Comparison of ENCODE assay signal across 12 cellular contexts in the genomic region with DNA sequence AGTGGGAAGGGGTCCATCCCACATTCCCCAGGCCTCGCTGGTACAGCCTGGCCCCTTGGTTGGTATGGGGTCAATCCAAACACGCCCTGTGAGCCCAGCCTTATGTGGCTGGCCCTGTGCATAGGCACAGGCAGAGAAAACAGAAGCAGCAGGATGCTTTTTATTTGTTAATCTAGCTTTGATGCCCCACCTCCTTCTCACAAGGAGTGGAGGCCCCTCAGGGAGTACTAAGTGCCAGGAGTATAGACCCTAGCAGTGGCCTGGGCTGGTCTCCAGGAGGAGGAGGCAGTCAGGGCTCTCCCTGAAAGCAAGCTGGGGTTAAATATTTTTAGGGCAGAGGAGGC. TPM values are rescaled to one million over a fixed set of nuclear protein-coding genes. Genes with fewer than 3 reads are reported as not detected.
DNase-seq lines count a peak whose midpoint lies in the region; ATAC-seq, FAIRE-seq and TF ChIP-seq lines count a peak whose summit lies in the region.
"Had no signal": no experiment of that assay in that cellular context is flagged by ENCODE, and none has a peak within 500 bp of the region (broad histone marks: within the 10 kb centered on the region; RNA-seq: fewer than 3 reads in every experiment).

No MANE protein-coding gene starts in this region.

- TF ChIP-seq CTCF in H9 (conservative IDR thresholded peaks at IDR 0.05), result no peak
- TF ChIP-seq CTCF in WTC11 (IDR thresholded peaks at IDR 0.05), result no peak

- H4K20me1 ChIP-seq in BLaER1, result no peaks in the 10 kb centered on the region
- H4K20me1 ChIP-seq in H9 (ENCODE audit: control insufficient read depth, insufficient read depth, insufficient read length), result no peaks in the 10 kb centered on the region

- CTCF ChIA-PET in WTC11 (lab: Charles Lee), result interaction anchor here (0.8 to 4.6 kb wide), 16 partner anchors 8 to 676 kb away, joined by 3 to 68 read pairs (median 4); a partner anchor contains a TSS

- no peak overlapping the region for H2BK15ac ChIP-seq in H9 (ENCODE audit: low read depth, low read length)

- H3K4me3 ChIP-seq in BLaER1, result no peak overlapping the region
- H3K4me3 ChIP-seq: skin epidermis had no signal

- no peak overlapping the region for H2AFZ ChIP-seq in H9 (ENCODE audit: low read length)

- H3K27me3 ChIP-seq in BLaER1 (no peaks in the 10 kb centered on the region), H9 (ENCODE audit: insufficient read depth, low read length) (peaks cover 5% of the 10 kb centered on the region; the same call in 1 of the 2 replicates)
- H3K27me3 ChIP-seq: BE2C had no signal

- H3K27ac Mint-ChIP-seq in H9, result peak overlapping the region in 2 of 3 experiments; percentile 44 to 66; a peak in 2 of 7 replicates
- H3K27ac Mint-ChIP-seq in WTC11, result 0 out of 2 replicates have a peak overlapping the region, but pooled peaks have one; percentile 63
- peak overlapping the region; percentile 83 to 91 (median 90) for H3K27ac Mint-ChIP-seq in immature natural killer cell

- H3K4me2 ChIP-seq in BLaER1, result peak overlapping the region; percentile 59
- peak overlapping the region; percentile 7 for H3K4me2 ChIP-seq in H9 (ENCODE audit: insufficient read depth, insufficient read length, low read length)

- H3K18ac ChIP-seq in H9 (ENCODE audit: insufficient read length, low read depth, low read length), result no peak overlapping the region

- no peak overlapping the region for H3K14ac ChIP-seq in H9 (ENCODE audit: insufficient read depth, low read length)

- no peaks in the 10 kb centered on the region for H3K79me1 ChIP-seq in H9 (ENCODE audit: insufficient read depth, low read depth, low read length, poor library complexity, severe bottlenecking)

- DNase-seq in H9 (peak; percentile 71), WTC11 (ENCODE audit: low spot score) (peak; percentile 23), immature natural killer cell (no peak), SK-N-DZ (ENCODE audit: low spot score) (no peak), 8988T (no peak), HTR-8/SVneo (ENCODE audit: insufficient read length, low spot score) (no peak), cardiac septum (ENCODE audit: low spot score) (no peak)
- DNase-seq: NCI-H187 had no signal

- intact Hi-C loops in cardiac septum (cut with DNase I), result loop anchor here (2.0 to 5.0 kb wide), 2 partner anchors 41 to 192 kb away; no protein-coding TSS in a partner anchor

- peak; percentile 66 for ATAC-seq in WTC11

- no peak overlapping the region for H4K91ac ChIP-seq in H9 (ENCODE audit: insufficient read length, low read depth, low read length)

- WGBS in H9 (ENCODE audit: extremely low coverage, insufficient read length, low lambda C conversion rate), result no CpG with 5 or more reads among the region's 2 CpGs

- no peaks in the 10 kb centered on the region for H3K36me3 ChIP-seq in BLaER1
- H3K36me3 ChIP-seq: BE2C had no signal

- POLR2A ChIA-PET in WTC11 (lab: Charles Lee), result interaction anchor here (0.6 to 1.2 kb wide), 3 partner anchors 11 to 58 kb away, joined by 3 read pairs; no protein-coding TSS in a partner anchor

- no peak overlapping the region for H2BK20ac ChIP-seq in H9 (ENCODE audit: low read depth, low read length, poor library complexity, severe bottlenecking)

- H3K79me2 ChIP-seq in H9 (ENCODE audit: insufficient read depth, low read length), result no peaks in the 10 kb centered on the region

- no peak overlapping the region for H3K4ac ChIP-seq in H9 (ENCODE audit: low read depth, low read length)

- no peak for FAIRE-seq in HTR-8/SVneo (lab: Jason Lieb, UNC)

- H3K27me3 Mint-ChIP-seq in H9 (ENCODE audit: low read depth) (peaks cover 63% of the 10 kb centered on the region), WTC11 (ENCODE audit: low read depth) (peaks cover 60% of the 10 kb centered on the region), immature natural killer cell (ENCODE audit: low read depth in 3 of 3) (peaks cover 2 to 5% (median 4%) of the 10 kb centered on the region in 3 donors)

- H3K56ac ChIP-seq in H9 (ENCODE audit: insufficient read length, low read depth, low read length), result no peak overlapping the region

- H4K5ac ChIP-seq in H9 (ENCODE audit: insufficient read length, low read depth, low read length), result no peak overlapping the region

- H3K4me1 ChIP-seq in BLaER1 (peaks cover 71% of the 10 kb centered on the region), H9 (ENCODE audit: insufficient read depth, low read length) (no peaks in the 10 kb centered on the region)

- H3K4me3 Mint-ChIP-seq in H9 (peak overlapping the region in 1 of 2 experiments; percentile 63; a peak in 2 of 5 replicates), WTC11 (peak overlapping the region; percentile 40), immature natural killer cell (peak overlapping the region in 1 of 5 donors; percentile 2)
- H3K4me3 Mint-ChIP-seq: neural crest cell had no signal

- H2BK120ac ChIP-seq in H9 (ENCODE audit: low read depth, low read length, poor library complexity, severe bottlenecking), result no peak overlapping the region

- H2BK12ac ChIP-seq in H9 (ENCODE audit: insufficient read length, low read depth, low read length), result no peak overlapping the region

- H2AK5ac ChIP-seq in H9 (ENCODE audit: insufficient read length, low read length), result no peak overlapping the region

- H3K9me3 Mint-ChIP-seq in H9 (no peaks in the 10 kb centered on the region), WTC11 (no peaks in the 10 kb centered on the region), immature natural killer cell (no peaks in the 10 kb centered on the region)
- H3K9me3 Mint-ChIP-seq: neural crest cell had no signal

- H2BK5ac ChIP-seq in H9 (ENCODE audit: insufficient read length, low read length), result no peak overlapping the region

- no peak overlapping the region for H4K8ac ChIP-seq in H9 (replicated peaks; ENCODE audit: insufficient read length, low read depth, low read length)

- H3K9ac ChIP-seq in BLaER1, result no peak overlapping the region
- H3K9ac ChIP-seq in H9 (ENCODE audit: extremely low read depth, insufficient read length, low read length), result no peak overlapping the region

- no peak overlapping the region for H3K23ac ChIP-seq in H9 (ENCODE audit: insufficient read length, low read depth, low read length)

- H3K23me2 ChIP-seq in H9 (ENCODE audit: insufficient read length, low read depth, low read length, poor library complexity, severe bottlenecking), result no peaks in the 10 kb centered on the region

- H3K4me1 Mint-ChIP-seq in H9 (peaks cover 57 to 64% of the 10 kb centered on the region in 2 experiments), WTC11 (peaks cover 50% of the 10 kb centered on the region), immature natural killer cell (peaks cover 42% of the 10 kb centered on the region in 2 donors)

- H3T11ph ChIP-seq in H9 (ENCODE audit: low read length), result no peak overlapping the region

- H3K9me3 ChIP-seq in BLaER1, result no peaks in the 10 kb centered on the region
- H3K9me3 ChIP-seq in H9 (ENCODE audit: control insufficient read depth, low read depth, low read length), result no peaks in the 10 kb centered on the region
- H3K9me3 ChIP-seq: BE2C had no signal

- H3K36me3 Mint-ChIP-seq in H9 (ENCODE audit: insufficient read depth in 1 of 3, low read depth in 3 of 3) (no peaks in the 10 kb centered on the region), WTC11 (no peaks in the 10 kb centered on the region), immature natural killer cell (no peaks in the 10 kb centered on the region)

- H3K27ac ChIP-seq in BLaER1, result no peak overlapping the region
- H3K27ac ChIP-seq in H9 (ENCODE audit: insufficient read length, low read depth, low read length), result no peak overlapping the region

TF ChIP-seq in WTC11, 78 proteins besides CTCF, POLR2A, EP300 and RAD21:
- 0 out of 2 replicates have a peak, but pooled peaks have one; percentile 39 for TF ChIP-seq ZNF121 (CRISPR knock-in tag; IDR thresholded peaks at IDR 0.05)
- TF ChIP-seq CBFB (CRISPR knock-in tag; IDR thresholded peaks at IDR 0.05; ENCODE audit: low read depth), result no peak
- TF ChIP-seq MXD4 (CRISPR knock-in tag; IDR thresholded peaks at IDR 0.05; ENCODE audit: borderline replicate concordance), result no peak
- no peak for TF ChIP-seq ELF4 (CRISPR knock-in tag; IDR thresholded peaks at IDR 0.05; ENCODE audit: low read depth)
- no peak for TF ChIP-seq SOX15 (CRISPR knock-in tag; IDR thresholded peaks at IDR 0.05)
TF ChIP-seq in WTC11: peak in this region for 1.

RNA-seq across cellular contexts. Expression of a gene that starts 14.6 kb away (rescaled TPM):
- total RNA-seq in H9 (2021) (17.2 and 18.2 TPM in 2 replicates), WTC11 (2021) (8.9 to 11.3 TPM (median 9.6 TPM) in 3 replicates), cardiac septum (2.2 TPM)
- 10 to 100 TPM; 14.9 to 50.9 (median 38.2) TPM for polyA plus RNA-seq in immature natural killer cell
- polyA plus RNA-seq in SK-N-DZ (2014; cell fraction: cytosol; rRNA removed), result 5.0 and 5.5 TPM in 2 replicates
- 9.4 and 10.4 TPM in 2 replicates for polyA plus RNA-seq in SK-N-DZ (2014; cell fraction: nucleus; rRNA removed)

Comparison
In these comparisons a context has a peak if more than half of its experiments do, and no peak if none do; other contexts are left out.
1. DNase-seq: peak in H9 (single experiment) and WTC11 (single experiment); none in immature natural killer cell (0 of 3), SK-N-DZ (single experiment), 8988T (single experiment), HTR-8/SVneo (single experiment) and cardiac septum (single experiment).
2. Peak in every context shown above with its lines, with median percentiles within 50 percentile points of each other: H3K27ac Mint-ChIP-seq.